9 cellular contexts compared by ENCODE assay signal in genomic region chr12:54723653-54724256, GRCh38.
A peak's percentile ranks its signal among the peaks of the same experiment; 100 is the strongest.
DNase-seq lines count a peak whose midpoint lies in the region; ATAC-seq, FAIRE-seq and TF ChIP-seq lines count a peak whose summit lies in the region.
"Had no signal": no experiment of that assay in that cellular context is flagged by ENCODE, and none has a peak within 500 bp of the region (broad histone marks: within the 10 kb centered on the region; RNA-seq: fewer than 3 reads in every experiment).

No MANE protein-coding gene starts in this region.

- TF ChIP-seq CTCF in D721Med (IDR thresholded peaks at IDR 0.05; ENCODE audit: insufficient read depth, missing control alignments) (peak; percentile 41), brain microvascular endothelial cell (IDR thresholded peaks at IDR 0.05; ENCODE audit: low read depth, low read length, missing control alignments) (peak; percentile 74)

- H3K27me3 Mint-ChIP-seq in naive thymus-derived CD8-positive, alpha-beta T cell = peaks cover 0 to 11% (median 0%) of the 10 kb centered on the region in 5 donors

- peak; percentile 71 for ATAC-seq in GM18867 (IDR thresholded peaks at IDR 0.05; ENCODE audit: unreplicated experiment)
- ATAC-seq in naive thymus-derived CD8-positive, alpha-beta T cell = peak; percentile 41 to 53
- ATAC-seq in GM21423 (IDR thresholded peaks at IDR 0.05; ENCODE audit: unreplicated experiment) = no peak
- ATAC-seq in GM21447 (IDR thresholded peaks at IDR 0.05; ENCODE audit: unreplicated experiment) = no peak

- POLR2A ChIA-PET in naive thymus-derived CD8-positive, alpha-beta T cell (lab: Charles Lee) = interaction anchor here (0.6 kb wide), 1 partner anchor 364 kb away, joined by 4 read pairs; no protein-coding TSS in a partner anchor

- no peak overlapping the region for H3K27ac ChIP-seq in brain microvascular endothelial cell
- H3K27ac ChIP-seq: skin epidermis had no signal

- H3K4me1 Mint-ChIP-seq in naive thymus-derived CD8-positive, alpha-beta T cell = peaks cover 12 to 36% (median 20%) of the 10 kb centered on the region in 4 donors

- no peaks in the 10 kb centered on the region for H3K9me3 Mint-ChIP-seq in naive thymus-derived CD8-positive, alpha-beta T cell

- in situ Hi-C loops in brain microvascular endothelial cell (cut with HindIII; ENCODE audit: low pct_ligation_motif_present, low sequenced_read_pairs) = no loop called here

- H3K36me3 Mint-ChIP-seq in naive thymus-derived CD8-positive, alpha-beta T cell = no peaks in the 10 kb centered on the region

- no peak for DNase-seq in D721Med (ENCODE audit: insufficient read length, low spot score)
- peak; percentile 38 for DNase-seq in MV-4-11 (lab: John Stamatoyannopoulos, UW)
- peak; percentile 9 for DNase-seq in brain microvascular endothelial cell
- peak in 6 of 10 donors; percentile 24 to 53 (median 40) for DNase-seq in naive thymus-derived CD8-positive, alpha-beta T cell
- no peak for DNase-seq in NCI-H226

- H3K4me3 ChIP-seq in brain microvascular endothelial cell (ENCODE audit: low read depth, low read length) = no peak overlapping the region
- H3K4me3 ChIP-seq: skin epidermis had no signal

- H3K36me3 ChIP-seq in brain microvascular endothelial cell (replicated peaks) = no peaks in the 10 kb centered on the region

- no peak overlapping the region for H3K4me3 Mint-ChIP-seq in naive thymus-derived CD8-positive, alpha-beta T cell

- FAIRE-seq in D721Med (lab: Jason Lieb, UNC) = no peak

- peak overlapping the region in 2 of 10 donors; percentile 2 to 64 for H3K27ac Mint-ChIP-seq in naive thymus-derived CD8-positive, alpha-beta T cell

- H3K27me3 ChIP-seq in brain microvascular endothelial cell (replicated peaks) = no peaks in the 10 kb centered on the region

Comparison
In these comparisons a context has a peak if more than half of its experiments do, and no peak if none do; other contexts are left out.
1. DNase-seq: peak in MV-4-11 (single experiment), brain microvascular endothelial cell (single experiment) and naive thymus-derived CD8-positive, alpha-beta T cell (6 of 10); none in D721Med (single experiment) and NCI-H226 (single experiment).
2. ATAC-seq: peak in GM18867 (single experiment) and naive thymus-derived CD8-positive, alpha-beta T cell (2 of 2); none in GM21423 (single experiment) and GM21447 (single experiment).